In genomic region chr1:46280092-46280491, GRCh38 we compare ENCODE assay signal across 1 cellular context.
TF ChIP-seq lines count a peak whose summit lies in the region.

No MANE protein-coding gene starts in this region.

TF ChIP-seq in GM12878, 131 proteins besides CTCF, POLR2A, EP300 and RAD21:
- TF ChIP-seq TCF7 (IDR thresholded peaks at IDR 0.05; ENCODE audit: borderline replicate concordance) (no peak), PML (IDR thresholded peaks at IDR 0.05; ENCODE audit: low read length) (peak; percentile 50; the same call in 1 of the 2 replicates)
